9 cellular contexts compared by ENCODE assay signal in the genomic region with DNA sequence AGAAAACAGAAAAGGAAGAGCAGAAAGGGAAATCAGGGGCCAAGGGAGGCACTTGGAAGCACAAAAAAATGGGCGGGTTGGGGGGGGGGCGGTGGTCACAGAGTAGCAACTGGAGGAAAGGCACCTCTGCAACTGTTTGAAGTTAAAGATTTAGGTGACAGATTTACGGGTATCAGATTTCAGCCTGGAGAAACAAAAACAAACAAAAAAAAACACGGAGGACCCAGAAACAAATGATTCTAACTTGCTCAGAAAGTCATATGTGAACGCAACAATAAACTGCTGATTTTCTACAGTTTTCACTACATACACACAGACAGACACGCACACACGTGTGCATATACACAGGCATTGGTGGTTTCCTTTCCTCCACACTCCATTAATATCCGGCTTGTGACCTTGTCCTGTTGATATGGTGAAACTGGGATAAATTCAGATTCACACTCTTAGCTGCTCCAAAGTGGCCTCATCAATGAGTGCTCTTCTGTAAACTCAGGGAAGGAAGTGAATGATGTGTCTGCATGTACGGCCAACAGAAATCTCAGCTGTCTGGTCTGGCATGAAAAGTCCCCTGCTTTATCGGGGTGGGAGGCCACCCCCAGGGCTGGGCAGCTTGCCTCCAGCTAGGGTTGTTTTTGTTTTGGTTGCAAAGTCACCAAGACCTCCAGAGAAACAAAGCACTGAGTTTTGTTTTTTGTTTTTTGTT. TPM values are rescaled to one million over a fixed set of nuclear protein-coding genes. Genes with fewer than 3 reads are reported as not detected.
DNase-seq lines count a peak whose midpoint lies in the region; ATAC-seq, FAIRE-seq and TF ChIP-seq lines count a peak whose summit lies in the region.
"Had no signal": no experiment of that assay in that cellular context is flagged by ENCODE, and none has a peak within 500 bp of the region (broad histone marks: within the 10 kb centered on the region; RNA-seq: fewer than 3 reads in every experiment).

No MANE protein-coding gene starts in this region.

- H2AFZ ChIP-seq in GM12878 (ENCODE audit: control insufficient read depth, low read depth, low read length), result no peak overlapping the region

- H3K27ac ChIP-seq in GM12878 (ENCODE audit: control insufficient read depth, insufficient read depth) (peak overlapping the region; percentile 85), ascending aorta (no peak overlapping the region)

- TF ChIP-seq CTCF in GM12878 (IDR thresholded peaks at IDR 0.05 in 2 of 3, conservative IDR thresholded peaks at IDR 0.05 in 1 of 3; ENCODE audit: control insufficient read depth in 2 of 3, extremely low read depth in 1 of 3, insufficient read depth in 1 of 3, low read depth in 3 of 3, low read length in 3 of 3), result no peak
- TF ChIP-seq CTCF in ascending aorta (IDR thresholded peaks at IDR 0.05), result no peak

- no peak for DNase-seq in GM12878 (ENCODE audit: low read depth, low spot score)
- DNase-seq in pulmonary artery endothelial cell (ENCODE audit: low read depth, low spot score), result peak; percentile 22
- DNase-seq in ascending aorta (ENCODE audit: low spot score in 2 of 2), result no peak
- no peak for DNase-seq in erythroblast (lab: John Stamatoyannopoulos, UW)
- DNase-seq: NCI-H748 treated with DMSO at 0.1 percent for 48 hours had no signal

- in situ Hi-C loops in GM12878 (cut with MboI), result no loop called here

- no peaks in the 10 kb centered on the region for H3K79me2 ChIP-seq in GM12878 (ENCODE audit: control insufficient read depth, insufficient read depth, low read length)

- H3K27me3 ChIP-seq in GM12878 (replicated peaks in 1 of 2; ENCODE audit: control insufficient read depth in 2 of 2, insufficient read depth in 2 of 2, low read length in 1 of 2) (no peaks in the 10 kb centered on the region), ascending aorta (no peaks in the 10 kb centered on the region)

- RAD21 ChIA-PET in GM12878 (lab: Charles Lee; ENCODE audit: unreplicated experiment), result interaction anchor here (0.7 to 3.0 kb wide), 11 partner anchors 10 to 65 kb away, joined by 3 to 21 read pairs (median 7); no protein-coding TSS in a partner anchor

- no peak overlapping the region for H3K9ac ChIP-seq in GM12878 (ENCODE audit: control insufficient read depth, insufficient read depth, low read length)

- TF ChIP-seq POLR2A in GM12878 (IDR thresholded peaks at IDR 0.05; ENCODE audit: low read depth, low read length), result 0 out of 2 replicates have a peak, but pooled peaks have one; percentile 28
- no peak for TF ChIP-seq POLR2A in erythroblast (IDR thresholded peaks at IDR 0.05; ENCODE audit: low read length)

- ATAC-seq in GM18907 (IDR thresholded peaks at IDR 0.05; ENCODE audit: unreplicated experiment) (peak; percentile 19), HG02642 (IDR thresholded peaks at IDR 0.05; ENCODE audit: poor library complexity, unreplicated experiment) (peak; percentile 16), GM12878 (peak; percentile 45), GM19452 (IDR thresholded peaks at IDR 0.05; ENCODE audit: unreplicated experiment) (no peak), HG03097 (IDR thresholded peaks at IDR 0.05; ENCODE audit: low FRiP score, unreplicated experiment) (no peak)

- H4K20me1 ChIP-seq in GM12878 (ENCODE audit: control insufficient read depth, insufficient read depth), result no peaks in the 10 kb centered on the region

- TF ChIP-seq RAD21 in GM12878 (IDR thresholded peaks at IDR 0.05; ENCODE audit: insufficient read depth, low read depth, low read length), result no peak

- no TSS peak for BruUV-seq in GM12878 (replicated peaks; lab: Mats Ljungman, UMichigan)

- H3K4me3 ChIP-seq in GM12878, result 0 out of 2 replicates have a peak overlapping the region, but pooled peaks have one; percentile 25
- no peak overlapping the region for H3K4me3 ChIP-seq in ascending aorta

- CTCF ChIA-PET in GM12878 (lab: Yijun Ruan, JAX), result interaction anchor here (0.6 to 2.8 kb wide), 6 partner anchors 10 to 168 kb away, joined by 3 to 14 read pairs (median 4); no protein-coding TSS in a partner anchor

- no peak for TF ChIP-seq EP300 in GM12878 (IDR thresholded peaks at IDR 0.05; ENCODE audit: borderline replicate concordance in 1 of 2, control insufficient read depth in 1 of 2, low read depth in 2 of 2, low read length in 2 of 2)

- H3K9me3 ChIP-seq in GM12878 (replicated peaks; ENCODE audit: control insufficient read depth, insufficient read depth, low read length) (no peaks in the 10 kb centered on the region), ascending aorta (no peaks in the 10 kb centered on the region)

- H3K4me1 ChIP-seq in GM12878 (ENCODE audit: control insufficient read depth, insufficient read depth, low read length), result peaks cover 33% of the 10 kb centered on the region
- peaks cover 0 to 3% of the 10 kb centered on the region in 2 donors for H3K4me1 ChIP-seq in ascending aorta

- no peak for FAIRE-seq in GM12878 (lab: Jason Lieb, UNC)

- SMC1A ChIA-PET in GM12878 (lab: Charles Lee; ENCODE audit: uncharacterized antibody, unreplicated experiment), result interaction anchor here (0.6 to 2.6 kb wide), 11 partner anchors 8 to 219 kb away, joined by 3 to 33 read pairs (median 5); no protein-coding TSS in a partner anchor

- intact Hi-C loops in GM12878 (cut with micrococcal nuclease; ENCODE audit: unreplicated experiment) (loop anchor here (1.0 to 2.0 kb wide), 3 partner anchors 8 to 83 kb away; no protein-coding TSS in a partner anchor), ascending aorta (cut with DNase I) (no loop called here)

- WGBS in GM12878 (ENCODE audit: insufficient coverage, insufficient replicate concordance, low lambda C conversion rate, missing lambda C conversion rate), result 34% methylated on average over 10 of the region's 10 CpGs

- H3K36me3 ChIP-seq in GM12878 (ENCODE audit: control insufficient read depth in 2 of 2, insufficient read depth in 2 of 2, low read length in 1 of 2), result no peaks in the 10 kb centered on the region; a peak in 2 of 4 replicates
- no peaks in the 10 kb centered on the region for H3K36me3 ChIP-seq in ascending aorta

- peak overlapping the region; percentile 66 for H3K4me2 ChIP-seq in GM12878 (ENCODE audit: control insufficient read depth, insufficient read depth)

- POLR2A ChIA-PET in GM12878 (lab: Charles Lee), result interaction anchor here (1.0 to 2.5 kb wide), 6 partner anchors 10 to 66 kb away, joined by 3 to 8 read pairs (median 5); no protein-coding TSS in a partner anchor

TF ChIP-seq in GM12878, 131 proteins besides CTCF, POLR2A, EP300 and RAD21:
- TF ChIP-seq TCF7 (IDR thresholded peaks at IDR 0.05; ENCODE audit: borderline replicate concordance) (no peak), SPI1 (IDR thresholded peaks at IDR 0.05; ENCODE audit: borderline replicate concordance, insufficient read depth, low read depth, low read length) (peak; percentile 26; the same call in 1 of the 2 replicates), POU2F2 (IDR thresholded peaks at IDR 0.05; ENCODE audit: borderline replicate concordance, low read depth, low read length) (0 out of 3 replicates have a peak, but pooled peaks have one; percentile 20), SMARCA5 (IDR thresholded peaks at IDR 0.05) (0 out of 2 replicates have a peak, but pooled peaks have one; percentile 8)

RNA-seq across cellular contexts. Expression of a gene that starts 54.3 kb away (rescaled TPM):
- 19.0 and 21.7 TPM in 2 replicates for total RNA-seq in GM12878 (2013; cell fraction: nucleolus; rRNA removed)
- 10.7 and 11.0 TPM in 2 replicates for total RNA-seq in GM12878 (2014; rRNA removed)
- 1.8 and 2.0 TPM in 2 replicates for total RNA-seq in GM12878 (2014; rRNA removed; fragmentation: Illumina TruSeq; extraction: Trizol)
- total RNA-seq in GM12878 (2021), result 8.9 and 9.3 TPM in 2 replicates
- 1.9 TPM for polyA plus RNA-seq in GM12878 (2011; ENCODE audit: low read depth)
- polyA plus RNA-seq in GM12878 (2011; rRNA removed), result 3.7 and 4.5 TPM in 2 replicates
- 4.4 and 9.0 TPM in 2 replicates for polyA plus RNA-seq in GM12878 (2011; cell fraction: cytosol; rRNA removed)
- 4.8 and 7.7 TPM in 2 replicates for polyA plus RNA-seq in GM12878 (2011; cell fraction: nucleus; rRNA removed)
- 6.1 and 7.9 TPM in 2 replicates for polyA plus RNA-seq in GM12878 (2012)
- 0.89 and 1.3 TPM in 2 replicates for polyA plus RNA-seq in GM12878 (2014; fragmentation: Illumina TruSeq; extraction: Trizol)
- 1 to 10 TPM in 1 of 2 experiments, under 1 TPM in 1; 0.58 to 1.7 TPM for polyA plus RNA-seq in GM12878 (2014; fragmentation: Nextera tagmentation; extraction: Ambion mirVana)
- 6.3 and 9.3 TPM in 2 replicates for polyA plus RNA-seq in GM12878 (2014; rRNA removed)
- polyA plus RNA-seq in GM12878 (2016; fragmentation: Nextera tagmentation; extraction: Ambion mirVana), result 1 to 10 TPM; 7.4 to 8.9 TPM
- 3.3 and 3.4 TPM in 2 replicates for polyA minus RNA-seq in GM12878 (2011; rRNA and poly(A)+ RNA removed)
- 4.3 and 5.1 TPM in 2 replicates for polyA minus RNA-seq in GM12878 (2011; cell fraction: cytosol; rRNA and poly(A)+ RNA removed)
- 8.1 and 15.2 TPM in 2 replicates for polyA minus RNA-seq in GM12878 (2011; cell fraction: nucleus; rRNA and poly(A)+ RNA removed)
- 31.5 and 33.4 TPM in 2 replicates for total RNA-seq in pulmonary artery endothelial cell
- 64.6 TPM for total RNA-seq in ascending aorta

Comparison
In these comparisons a context has a peak if more than half of its experiments do, and no peak if none do; other contexts are left out.
1. ATAC-seq: peak in GM18907 (single experiment), HG02642 (single experiment) and GM12878 (single experiment); none in GM19452 (single experiment) and HG03097 (single experiment).